In the genomic region with DNA sequence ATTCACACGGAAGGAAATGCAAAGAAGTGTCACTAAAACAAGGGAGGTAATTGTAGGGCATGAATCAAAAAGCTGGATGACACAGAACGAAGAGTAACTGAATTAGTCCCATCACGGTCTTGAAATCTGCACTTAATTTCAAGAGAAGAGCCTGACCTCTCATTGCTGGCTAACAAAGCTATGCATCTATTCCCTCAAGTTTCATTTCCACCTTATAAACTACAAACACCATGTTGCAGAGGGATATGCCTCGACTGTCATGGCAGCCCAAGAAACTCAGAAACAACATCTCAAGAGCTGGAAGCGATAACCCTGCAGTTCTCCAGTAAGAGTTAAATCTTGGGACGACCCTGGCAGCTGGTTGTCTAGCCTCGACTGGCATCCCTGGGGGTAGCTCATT, we compare ENCODE assay signal across 18 cellular contexts.
DNase-seq lines count a peak whose midpoint lies in the region; ATAC-seq and TF ChIP-seq lines count a peak whose summit lies in the region.
"Had no signal": no experiment of that assay in that cellular context is flagged by ENCODE, and none has a peak within 500 bp of the region (broad histone marks: within the 10 kb centered on the region; RNA-seq: fewer than 3 reads in every experiment).

No MANE protein-coding gene starts in this region.

- TF ChIP-seq POLR2A in esophagus squamous epithelium (IDR thresholded peaks at IDR 0.05), result no peak

- no peaks in the 10 kb centered on the region for H3K9me3 Mint-ChIP-seq in CD14-positive monocyte

- DNase-seq in CD14-positive monocyte (ENCODE audit: low spot score) (no peak), esophagus squamous epithelium (lab: John Stamatoyannopoulos, UW) (no peak), nucleus accumbens (lab: John Stamatoyannopoulos, UW) (no peak)
- DNase-seq in stimulated activated CD8-positive, alpha-beta memory T cell treated with anti-CD3 and anti-CD28 coated beads, Interleukin-4, amount 100 ng/mL, for 48 hours, result no peak
- DNase-seq: activated CD4-positive, alpha-beta T cell treated with anti-CD3 and anti-CD28 coated beads, Interleukin-2, amount 50 U/mL, for 48 hours; activated T-cell treated with anti-CD3 and anti-CD28 coated beads, Interleukin-2, amount 50 U/mL, for 48 hours; central memory CD4-positive, alpha-beta T cell; effector CD8-positive, alpha-beta T cell; hippocampal formation; NCI-H1105 treated with DMSO at 0.1 percent for 48 hours; NCI-H2171; NCI-H748 treated with DMSO at 0.1 percent for 48 hours; stimulated activated CD4-positive, alpha-beta T cell treated with anti-CD3 and anti-CD28 coated beads, Interleukin-4, amount 100 ng/mL, for 1 hour had no signal

- H3K27me3 Mint-ChIP-seq in CD14-positive monocyte (ENCODE audit: low read depth in 3 of 3), result no peaks in the 10 kb centered on the region

- TF ChIP-seq CTCF in CD14-positive monocyte (IDR thresholded peaks at IDR 0.05) (no peak), esophagus squamous epithelium (IDR thresholded peaks at IDR 0.05) (no peak)

- H3K4me1 Mint-ChIP-seq in CD14-positive monocyte, result peaks cover 37% of the 10 kb centered on the region

- WGBS in esophagus squamous epithelium, 2 donors, result 73 to 79% methylated on average over 7 of the region's 7 CpGs

- H3K36me3 Mint-ChIP-seq in CD14-positive monocyte, result peaks cover 21 to 35% of the 10 kb centered on the region in 2 donors

- H3K27me3 ChIP-seq in HUES6 (ENCODE audit: control insufficient read depth, insufficient read depth, low read length) (no peaks in the 10 kb centered on the region), esophagus squamous epithelium (no peaks in the 10 kb centered on the region), rectal smooth muscle tissue (ENCODE audit: control insufficient read depth, insufficient read depth, low read length) (no peaks in the 10 kb centered on the region)
- H3K27me3 ChIP-seq: ovary had no signal

- no peak overlapping the region for H3K4me3 Mint-ChIP-seq in CD14-positive monocyte

- H3K27ac Mint-ChIP-seq in CD14-positive monocyte, result peak overlapping the region in 4 of 7 donors; percentile 31 to 67 (median 44)

- H3K9ac ChIP-seq in HUES6 (ENCODE audit: low read length) (peak overlapping the region; percentile 7), rectal smooth muscle tissue (ENCODE audit: low read length) (no peak overlapping the region)

- ATAC-seq in HG03108 (IDR thresholded peaks at IDR 0.05; ENCODE audit: unreplicated experiment) (no peak), HG03520 (IDR thresholded peaks at IDR 0.05; ENCODE audit: unreplicated experiment) (no peak)

- intact Hi-C loops in CD14-positive monocyte (cut with micrococcal nuclease) (loop anchor here in 1 of 2 donors (5.0 kb wide), 1 partner anchor 33 kb away; no protein-coding TSS in a partner anchor), esophagus squamous epithelium (cut with DNase I) (no loop called here)

- H3K9me3 ChIP-seq in HUES6 (ENCODE audit: control insufficient read depth, insufficient read depth, low read depth, low read length) (no peaks in the 10 kb centered on the region), esophagus squamous epithelium (no peaks in the 10 kb centered on the region)
- H3K9me3 ChIP-seq: ovary had no signal

- H3K4me3 ChIP-seq in HUES6 (ENCODE audit: low read depth, low read length), result no peak overlapping the region
- H3K4me3 ChIP-seq in esophagus squamous epithelium, result no peak overlapping the region
- H3K4me3 ChIP-seq in rectal smooth muscle tissue (ENCODE audit: low read length), result no peak overlapping the region
- H3K4me3 ChIP-seq: ovary had no signal

- H3K4me1 ChIP-seq in HUES6 (ENCODE audit: control insufficient read depth, insufficient read depth, low read length), result peaks cover 67% of the 10 kb centered on the region
- H3K4me1 ChIP-seq in esophagus squamous epithelium, result peaks cover 31 to 88% (median 48%) of the 10 kb centered on the region in 3 donors
- H3K4me1 ChIP-seq in rectal smooth muscle tissue (ENCODE audit: control insufficient read depth, insufficient read depth, low read length), result peaks cover 6% of the 10 kb centered on the region

- H3K27ac ChIP-seq in HUES6 (ENCODE audit: low read depth, low read length) (no peak overlapping the region; the same call in 1 of the 2 replicates), esophagus squamous epithelium (peak overlapping the region; percentile 36 to 79 (median 75)), rectal smooth muscle tissue (ENCODE audit: low read depth, low read length) (peak overlapping the region; percentile 24)

- H3K36me3 ChIP-seq in HUES6 (ENCODE audit: control insufficient read depth, insufficient read depth, low read length) (peaks cover 8% of the 10 kb centered on the region; the same call in 1 of the 2 replicates), esophagus squamous epithelium (peaks cover 0 to 12% (median 0%) of the 10 kb centered on the region in 3 donors), rectal smooth muscle tissue (ENCODE audit: control insufficient read depth, insufficient read depth, low read length) (no peaks in the 10 kb centered on the region)
- H3K36me3 ChIP-seq: ovary had no signal
